Comparison of ENCODE assay signal across 24 cellular contexts in the genomic region with DNA sequence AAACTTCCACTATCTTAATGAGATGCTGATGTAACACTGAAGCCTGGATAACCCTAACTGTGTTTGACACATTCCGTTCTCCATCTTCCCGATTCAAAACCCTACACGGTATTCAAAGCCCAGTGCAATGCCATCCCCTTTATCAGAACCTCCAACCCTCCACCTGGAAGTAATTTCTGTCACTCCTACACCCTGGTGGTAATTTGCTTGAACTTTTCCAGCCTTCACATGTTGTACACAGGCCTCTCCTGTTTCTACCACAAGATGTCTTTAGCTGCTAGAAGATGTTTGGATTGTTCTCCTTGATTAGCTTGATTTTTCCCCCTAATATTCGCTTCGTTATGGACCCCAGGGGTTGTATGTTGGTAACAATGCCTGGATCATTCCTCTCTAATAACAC.
DNase-seq lines count a peak whose midpoint lies in the region; ATAC-seq and TF ChIP-seq lines count a peak whose summit lies in the region.
"Had no signal": no experiment of that assay in that cellular context is flagged by ENCODE, and none has a peak within 500 bp of the region (broad histone marks: within the 10 kb centered on the region; RNA-seq: fewer than 3 reads in every experiment).

No MANE protein-coding gene starts in this region.

- H3K36me3 Mint-ChIP-seq in HFFc6 (ENCODE audit: low read depth), result no peaks in the 10 kb centered on the region
- no peaks in the 10 kb centered on the region for H3K36me3 Mint-ChIP-seq in activated CD8-positive, alpha-beta T cell treated with anti-CD3 and anti-CD28 coated beads, Interleukin-2, amount 10 ng/mL, durations not matched to agents 7 days and 5 days (ENCODE audit: low read depth)

- peak; percentile 29 for TF ChIP-seq CTCF in BE2C (IDR thresholded peaks at IDR 0.05; ENCODE audit: low read depth, low read length)
- TF ChIP-seq CTCF in HFFc6 (IDR thresholded peaks at IDR 0.05), result peak; percentile 22; the same call in 1 of the 2 replicates
- peak; percentile 27 for TF ChIP-seq CTCF in brain microvascular endothelial cell (IDR thresholded peaks at IDR 0.05; ENCODE audit: low read depth, low read length, missing control alignments)
- TF ChIP-seq CTCF in kidney epithelial cell (IDR thresholded peaks at IDR 0.05; ENCODE audit: insufficient read depth, low read length, poor library complexity, severe bottlenecking), result peak; percentile 2

- no peak overlapping the region for H3K4me3 Mint-ChIP-seq in HFFc6
- H3K4me3 Mint-ChIP-seq in activated CD8-positive, alpha-beta T cell treated with anti-CD3 and anti-CD28 coated beads, Interleukin-2, amount 10 ng/mL, durations not matched to agents 7 days and 5 days, result no peak overlapping the region
- H3K4me3 Mint-ChIP-seq: activated naive CD8-positive, alpha-beta T cell treated with anti-CD3 and anti-CD28 coated beads, Interleukin-2, amount 50 U/mL, for 24 hours; CD8-positive, alpha-beta memory T cell; stimulated activated naive B cell treated with anti-CD40 and anti-IgM and Interleukin-4, amounts not matched to agents 10 μg/mL and 1 μg/mL and 100 μg/mL, for 72 hours; T-helper 1 cell treated with Interleukin-12 subunit alpha and Interleukin-12 subunit beta and Interleukin-4 antibody, amounts not matched to agents 30 μg/mL and 1 μg/mL, for 36 hours had no signal

- peaks cover 4% of the 10 kb centered on the region for H3K27me3 Mint-ChIP-seq in HFFc6 (ENCODE audit: insufficient read depth)
- no peaks in the 10 kb centered on the region for H3K27me3 Mint-ChIP-seq in activated CD8-positive, alpha-beta T cell treated with anti-CD3 and anti-CD28 coated beads, Interleukin-2, amount 10 ng/mL, durations not matched to agents 7 days and 5 days (ENCODE audit: low read depth)
- H3K27me3 Mint-ChIP-seq: activated naive CD8-positive, alpha-beta T cell treated with anti-CD3 and anti-CD28 coated beads, Interleukin-2, amount 50 U/mL, for 24 hours; CD8-positive, alpha-beta memory T cell had no signal

- no peaks in the 10 kb centered on the region for H3K27me3 ChIP-seq in BE2C
- no peaks in the 10 kb centered on the region for H3K27me3 ChIP-seq in brain microvascular endothelial cell (replicated peaks)
- no peaks in the 10 kb centered on the region for H3K27me3 ChIP-seq in kidney epithelial cell (ENCODE audit: control insufficient read depth, insufficient read depth, low read length)
- H3K27me3 ChIP-seq: cardiac muscle cell, dorsolateral prefrontal cortex had no signal

- H3K4me3 ChIP-seq in BE2C (ENCODE audit: low read depth, low read length) (no peak overlapping the region), brain microvascular endothelial cell (ENCODE audit: low read depth, low read length) (no peak overlapping the region), kidney epithelial cell (ENCODE audit: low read depth, low read length) (no peak overlapping the region)
- H3K4me3 ChIP-seq: cardiac muscle cell, dorsolateral prefrontal cortex, HAP-1 had no signal

- H3K36me3 ChIP-seq in BE2C (no peaks in the 10 kb centered on the region), brain microvascular endothelial cell (replicated peaks) (no peaks in the 10 kb centered on the region), kidney epithelial cell (ENCODE audit: control insufficient read depth, insufficient read depth, low read length) (no peaks in the 10 kb centered on the region)
- H3K36me3 ChIP-seq: cardiac muscle cell, HAP-1 had no signal

- no peak for ATAC-seq in GM21825 (IDR thresholded peaks at IDR 0.05; ENCODE audit: unreplicated experiment)
- ATAC-seq in activated CD8-positive, alpha-beta T cell treated with anti-CD3 and anti-CD28 coated beads, Interleukin-2, amount 10 ng/mL, durations not matched to agents 7 days and 5 days, result no peak
- ATAC-seq: activated naive CD8-positive, alpha-beta T cell treated with anti-CD3 and anti-CD28 coated beads, Interleukin-2, amount 50 U/mL, for 24 hours; stimulated activated naive B cell treated with anti-CD40 and anti-IgM and Interleukin-4, amounts not matched to agents 10 μg/mL and 1 μg/mL and 100 μg/mL, for 72 hours had no signal

- DNase-seq in BE2C, result no peak
- DNase-seq in HFFc6, result no peak
- no peak for DNase-seq in brain microvascular endothelial cell
- DNase-seq in kidney epithelial cell (ENCODE audit: low read depth), result no peak
- DNase-seq in substantia nigra (lab: John Stamatoyannopoulos, UW), result no peak
- no peak for DNase-seq in NCI-H2081 (lab: John Stamatoyannopoulos, UW)
- no peak for DNase-seq in activated CD8-positive, alpha-beta T cell treated with anti-CD3 and anti-CD28 coated beads, Interleukin-2, amount 10 ng/mL, durations not matched to agents 7 days and 5 days
- DNase-seq: activated CD4-positive, alpha-beta T cell treated with anti-CD3 and anti-CD28 coated beads, Interleukin-2, amount 50 U/mL, for 1 hour; activated CD8-positive, alpha-beta memory T cell treated with anti-CD3 and anti-CD28 coated beads, Interleukin-2, amount 50 U/mL, for 4 hours; activated effector memory CD4-positive, alpha-beta T cell treated with Interleukin-2 at 50 U/mL for 16 hours; activated naive CD8-positive, alpha-beta T cell treated with anti-CD3 and anti-CD28 coated beads, Interleukin-2, amount 50 U/mL, for 24 hours; CD8-positive, alpha-beta memory T cell; DMS79; dorsolateral prefrontal cortex; NCI-H1436; NCI-H2171 treated with DMSO at 0.1 percent for 48 hours; NCI-H526 treated with DMSO at 0.1 percent for 48 hours; SIG-M5; stimulated activated CD4-positive, alpha-beta T cell treated with anti-CD3 and anti-CD28 coated beads, Interleukin-1b, Interleukin-23, amount 100 ng/mL, for 48 hours; stimulated activated naive B cell treated with anti-CD40 and anti-IgM and Interleukin-4, amounts not matched to agents 10 μg/mL and 1 μg/mL and 100 μg/mL, for 72 hours had no signal

- H3K27ac Mint-ChIP-seq in HFFc6, result no peak overlapping the region
- no peak overlapping the region for H3K27ac Mint-ChIP-seq in activated CD8-positive, alpha-beta T cell treated with anti-CD3 and anti-CD28 coated beads, Interleukin-2, amount 10 ng/mL, durations not matched to agents 7 days and 5 days
- H3K27ac Mint-ChIP-seq: activated naive CD8-positive, alpha-beta T cell treated with anti-CD3 and anti-CD28 coated beads, Interleukin-2, amount 50 U/mL, for 24 hours; CD8-positive, alpha-beta memory T cell; stimulated activated naive B cell treated with anti-CD40 and anti-IgM and Interleukin-4, amounts not matched to agents 10 μg/mL and 1 μg/mL and 100 μg/mL, for 72 hours; T-helper 1 cell treated with Interleukin-12 subunit alpha and Interleukin-12 subunit beta and Interleukin-4 antibody, amounts not matched to agents 30 μg/mL and 1 μg/mL, for 36 hours had no signal

- POLR2A ChIA-PET in activated CD8-positive, alpha-beta T cell treated with anti-CD3 and anti-CD28 coated beads, Interleukin-2, amount 10 ng/mL, durations not matched to agents 7 days and 5 days (lab: Charles Lee), result no interaction called here

- H3K4me1 ChIP-seq in BE2C, result no peaks in the 10 kb centered on the region; the same call in 1 of the 2 replicates
- H3K4me1 ChIP-seq: HAP-1 had no signal

- no peaks in the 10 kb centered on the region for H3K9me3 ChIP-seq in BE2C
- H3K9me3 ChIP-seq: HAP-1 had no signal

- H3K27ac ChIP-seq in brain microvascular endothelial cell (no peak overlapping the region), substantia nigra (ENCODE audit: low read depth, low read length, poor library complexity, severe bottlenecking) (no peak overlapping the region)
- H3K27ac ChIP-seq: cardiac muscle cell, dorsolateral prefrontal cortex had no signal

- CTCF ChIA-PET in activated CD8-positive, alpha-beta T cell treated with anti-CD3 and anti-CD28 coated beads, Interleukin-2, amount 10 ng/mL, durations not matched to agents 7 days and 5 days (lab: Charles Lee), result no interaction called here

- H3K9me3 Mint-ChIP-seq in HFFc6, result no peaks in the 10 kb centered on the region
- H3K9me3 Mint-ChIP-seq in activated CD8-positive, alpha-beta T cell treated with anti-CD3 and anti-CD28 coated beads, Interleukin-2, amount 10 ng/mL, durations not matched to agents 7 days and 5 days (ENCODE audit: insufficient read depth), result no peaks in the 10 kb centered on the region
- H3K9me3 Mint-ChIP-seq: activated naive CD8-positive, alpha-beta T cell treated with anti-CD3 and anti-CD28 coated beads, Interleukin-2, amount 50 U/mL, for 24 hours; CD8-positive, alpha-beta memory T cell; T-helper 1 cell treated with Interleukin-12 subunit alpha and Interleukin-12 subunit beta and Interleukin-4 antibody, amounts not matched to agents 30 μg/mL and 1 μg/mL, for 36 hours had no signal

- in situ Hi-C loops in brain microvascular endothelial cell (cut with HindIII; ENCODE audit: low pct_ligation_motif_present, low sequenced_read_pairs), result no loop called here

- H3K4me1 Mint-ChIP-seq in HFFc6 (ENCODE audit: low read depth), result peaks cover 30% of the 10 kb centered on the region
- peaks cover 5% of the 10 kb centered on the region for H3K4me1 Mint-ChIP-seq in activated CD8-positive, alpha-beta T cell treated with anti-CD3 and anti-CD28 coated beads, Interleukin-2, amount 10 ng/mL, durations not matched to agents 7 days and 5 days (ENCODE audit: low read depth)
